ENCODE assay signal across 19 cellular contexts in the genomic region with DNA sequence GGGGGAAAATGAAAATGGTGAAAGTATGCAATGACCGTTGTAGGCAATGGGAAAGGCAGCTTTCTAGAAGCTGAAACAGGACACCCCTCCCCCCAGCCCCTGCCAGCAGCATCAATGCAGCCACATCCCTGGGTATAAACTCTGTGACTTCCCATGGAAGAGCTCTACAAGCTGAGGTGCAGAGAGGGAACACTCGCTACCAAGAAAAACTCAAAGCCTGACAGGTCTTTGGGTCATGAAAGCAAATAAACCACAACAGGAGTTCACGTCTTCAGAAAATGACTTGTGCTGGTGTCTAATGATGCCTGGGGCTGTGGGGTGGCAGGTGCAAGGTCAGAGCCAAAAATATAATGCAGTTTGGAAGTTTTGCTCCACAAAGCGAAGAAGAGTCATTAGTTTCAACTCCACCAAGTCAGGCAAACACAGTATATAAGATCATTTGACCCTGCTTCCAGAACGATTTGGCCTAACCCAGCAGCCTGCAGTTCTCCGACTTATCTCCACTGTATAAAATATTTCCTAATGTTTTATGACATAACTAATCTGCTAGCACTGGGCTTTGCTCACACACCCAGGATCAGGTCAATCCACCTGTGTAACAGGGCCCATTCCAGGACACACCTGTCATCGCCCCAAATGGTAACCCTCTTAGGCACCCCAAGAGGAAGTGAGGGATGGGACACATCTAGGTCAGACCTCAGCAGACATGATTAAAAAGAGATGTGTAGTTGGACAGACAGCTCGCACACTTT.
DNase-seq lines count a peak whose midpoint lies in the region; ATAC-seq and TF ChIP-seq lines count a peak whose summit lies in the region.
"Had no signal": no experiment of that assay in that cellular context is flagged by ENCODE, and none has a peak within 500 bp of the region (broad histone marks: within the 10 kb centered on the region; RNA-seq: fewer than 3 reads in every experiment).

No MANE protein-coding gene starts in this region.

- no peaks in the 10 kb centered on the region for H3K27me3 ChIP-seq in BLaER1
- H3K27me3 ChIP-seq in Peyer's patch = no peaks in the 10 kb centered on the region
- no peaks in the 10 kb centered on the region for H3K27me3 ChIP-seq in parathyroid adenoma (ENCODE audit: control insufficient read depth, insufficient read depth, low read length)

- no peak overlapping the region for H3K27ac Mint-ChIP-seq in WTC11
- H3K27ac Mint-ChIP-seq: T-helper 2 cell treated with Interferon-gamma antibody and Interleukin-4, amounts not matched to agents 5 μg/mL and 100 μg/mL, for 36 hours had no signal

- CTCF ChIA-PET in WTC11 (lab: Charles Lee) = interaction anchor here (2.5 kb wide), 1 partner anchor 16 kb away, joined by 5 read pairs; no protein-coding TSS in a partner anchor

- peaks cover 13% of the 10 kb centered on the region; the same call in 1 of the 2 replicates for H3K4me1 ChIP-seq in BLaER1
- peaks cover 0 to 36% (median 2%) of the 10 kb centered on the region in 4 donors for H3K4me1 ChIP-seq in Peyer's patch
- peaks cover 8% of the 10 kb centered on the region for H3K4me1 ChIP-seq in parathyroid adenoma
- H3K4me1 ChIP-seq: prostate gland, SJSA1 had no signal

- POLR2A ChIA-PET in WTC11 (lab: Charles Lee) = no interaction called here

- H3K4me3 ChIP-seq in BLaER1 = no peak overlapping the region
- H3K4me3 ChIP-seq in Peyer's patch = peak overlapping the region in 2 of 4 donors; percentile 9 to 34
- no peak overlapping the region for H3K4me3 ChIP-seq in parathyroid adenoma (ENCODE audit: low read depth, low read length)
- H3K4me3 ChIP-seq: esophagus squamous epithelium, prostate gland, SJSA1 had no signal

- H3K9ac ChIP-seq in BLaER1 (no peak overlapping the region), parathyroid adenoma (no peak overlapping the region)

- no peak for TF ChIP-seq POLR2A in Peyer's patch (IDR thresholded peaks at IDR 0.05)

- H3K4me1 Mint-ChIP-seq in WTC11 = peaks cover 46% of the 10 kb centered on the region

- H3K36me3 ChIP-seq in BLaER1 (no peaks in the 10 kb centered on the region), Peyer's patch (no peaks in the 10 kb centered on the region), parathyroid adenoma (ENCODE audit: control insufficient read depth, insufficient read depth, low read length) (no peaks in the 10 kb centered on the region)
- H3K36me3 ChIP-seq: esophagus squamous epithelium, prostate gland, SJSA1 had no signal

- peak overlapping the region; percentile 75 for H2AFZ ChIP-seq in parathyroid adenoma

- H3K4me3 Mint-ChIP-seq in WTC11 = no peak overlapping the region
- H3K4me3 Mint-ChIP-seq: T-helper 2 cell treated with Interferon-gamma antibody and Interleukin-4, amounts not matched to agents 5 μg/mL and 100 μg/mL, for 36 hours had no signal

- intact Hi-C loops in left cardiac atrium (cut with DNase I) = no loop called here

- TF ChIP-seq CTCF in Peyer's patch (IDR thresholded peaks at IDR 0.05) (no peak), parathyroid adenoma (IDR thresholded peaks at IDR 0.05) (no peak), WTC11 (IDR thresholded peaks at IDR 0.05) (no peak)

- no peaks in the 10 kb centered on the region for H3K9me3 ChIP-seq in BLaER1
- no peaks in the 10 kb centered on the region for H3K9me3 ChIP-seq in Peyer's patch
- H3K9me3 ChIP-seq in parathyroid adenoma (ENCODE audit: control insufficient read depth, low read length) = no peaks in the 10 kb centered on the region
- H3K9me3 ChIP-seq: esophagus squamous epithelium, prostate gland had no signal

- H3K27ac ChIP-seq in BLaER1 = no peak overlapping the region
- peak overlapping the region in 3 of 4 donors; percentile 11 to 91 (median 71) for H3K27ac ChIP-seq in Peyer's patch
- peak overlapping the region; percentile 53 for H3K27ac ChIP-seq in parathyroid adenoma
- H3K27ac ChIP-seq: esophagus squamous epithelium, prostate gland, SJSA1 had no signal

- no peaks in the 10 kb centered on the region for H3K9me3 Mint-ChIP-seq in WTC11
- H3K9me3 Mint-ChIP-seq: T-helper 2 cell treated with Interferon-gamma antibody and Interleukin-4, amounts not matched to agents 5 μg/mL and 100 μg/mL, for 36 hours had no signal

- H3K36me3 Mint-ChIP-seq in WTC11 = no peaks in the 10 kb centered on the region

- DNase-seq in Peyer's patch (peak in 1 of 3 donors; percentile 57), left cardiac atrium (no peak), WTC11 (ENCODE audit: low spot score) (no peak), HCEC 1CT (no peak), T1000 (lab: John Stamatoyannopoulos, UW) (no peak), NCI-H1417 (lab: John Stamatoyannopoulos, UW) (no peak)
- DNase-seq: activated CD4-positive, alpha-beta T cell treated with anti-CD3 and anti-CD28 coated beads for 48 hours; activated naive CD4-positive, alpha-beta T cell; dermis blood vessel endothelial cell; esophagus squamous epithelium; GF-D8; H7; Kasumi-1; NCI-H446 had no signal

- ATAC-seq in left cardiac atrium (peak; percentile 16 to 19), WTC11 (no peak)

- no peaks in the 10 kb centered on the region; the same call in 1 of the 2 replicates for H3K27me3 Mint-ChIP-seq in WTC11 (ENCODE audit: low read depth)

- no peaks in the 10 kb centered on the region for H3K79me2 ChIP-seq in parathyroid adenoma

- H3K4me2 ChIP-seq in BLaER1 = 0 out of 2 replicates have a peak overlapping the region, but pooled peaks have one; percentile 1
- no peak overlapping the region for H3K4me2 ChIP-seq in parathyroid adenoma (ENCODE audit: low read length)

- H4K20me1 ChIP-seq in BLaER1 = no peaks in the 10 kb centered on the region

TF ChIP-seq in WTC11, 78 proteins besides CTCF, POLR2A, EP300 and RAD21 (continues in another document):
- TF ChIP-seq CREM (CRISPR knock-in tag; IDR thresholded peaks at IDR 0.05) (no peak), NR2C2 (CRISPR knock-in tag; IDR thresholded peaks at IDR 0.05) (no peak), JUN (CRISPR knock-in tag; IDR thresholded peaks at IDR 0.05) (no peak), ZNF219 (CRISPR knock-in tag; IDR thresholded peaks at IDR 0.05; ENCODE audit: borderline replicate concordance) (no peak), MXD4 (CRISPR knock-in tag; IDR thresholded peaks at IDR 0.05; ENCODE audit: borderline replicate concordance) (no peak), ZNF317 (CRISPR knock-in tag; IDR thresholded peaks at IDR 0.05; ENCODE audit: borderline replicate concordance, low read depth) (no peak), SP1 (CRISPR knock-in tag; conservative IDR thresholded peaks at IDR 0.05) (no peak), RELA (CRISPR knock-in tag; IDR thresholded peaks at IDR 0.05; ENCODE audit: borderline replicate concordance) (no peak), FOXK1 (CRISPR knock-in tag; IDR thresholded peaks at IDR 0.05) (no peak), GABPB1 (CRISPR knock-in tag; IDR thresholded peaks at IDR 0.05) (no peak), GTF2I (CRISPR knock-in tag; conservative IDR thresholded peaks at IDR 0.05) (no peak), PRRX2 (CRISPR knock-in tag; IDR thresholded peaks at IDR 0.05) (no peak), NFE2L1 (CRISPR knock-in tag; IDR thresholded peaks at IDR 0.05) (no peak)
- TF ChIP-seq, protein P1, sequence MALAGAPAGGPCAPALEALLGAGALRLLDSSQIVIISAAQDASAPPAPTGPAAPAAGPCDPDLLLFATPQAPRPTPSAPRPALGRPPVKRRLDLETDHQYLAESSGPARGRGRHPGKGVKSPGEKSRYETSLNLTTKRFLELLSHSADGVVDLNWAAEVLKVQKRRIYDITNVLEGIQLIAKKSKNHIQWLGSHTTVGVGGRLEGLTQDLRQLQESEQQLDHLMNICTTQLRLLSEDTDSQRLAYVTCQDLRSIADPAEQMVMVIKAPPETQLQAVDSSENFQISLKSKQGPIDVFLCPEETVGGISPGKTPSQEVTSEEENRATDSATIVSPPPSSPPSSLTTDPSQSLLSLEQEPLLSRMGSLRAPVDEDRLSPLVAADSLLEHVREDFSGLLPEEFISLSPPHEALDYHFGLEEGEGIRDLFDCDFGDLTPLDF (CRISPR knock-in tag; IDR thresholded peaks at IDR 0.05) = no peak
- TF ChIP-seq, protein P2, sequence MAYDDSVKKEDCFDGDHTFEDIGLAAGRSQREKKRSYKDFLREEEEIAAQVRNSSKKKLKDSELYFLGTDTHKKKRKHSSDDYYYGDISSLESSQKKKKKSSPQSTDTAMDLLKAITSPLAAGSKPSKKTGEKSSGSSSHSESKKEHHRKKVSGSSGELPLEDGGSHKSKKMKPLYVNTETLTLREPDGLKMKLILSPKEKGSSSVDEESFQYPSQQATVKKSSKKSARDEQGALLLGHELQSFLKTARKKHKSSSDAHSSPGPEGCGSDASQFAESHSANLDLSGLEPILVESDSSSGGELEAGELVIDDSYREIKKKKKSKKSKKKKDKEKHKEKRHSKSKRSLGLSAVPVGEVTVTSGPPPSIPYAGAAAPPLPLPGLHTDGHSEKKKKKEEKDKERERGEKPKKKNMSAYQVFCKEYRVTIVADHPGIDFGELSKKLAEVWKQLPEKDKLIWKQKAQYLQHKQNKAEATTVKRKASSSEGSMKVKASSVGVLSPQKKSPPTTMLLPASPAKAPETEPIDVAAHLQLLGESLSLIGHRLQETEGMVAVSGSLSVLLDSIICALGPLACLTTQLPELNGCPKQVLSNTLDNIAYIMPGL (CRISPR knock-in tag; IDR thresholded peaks at IDR 0.05) = no peak
- TF ChIP-seq, protein P3, sequence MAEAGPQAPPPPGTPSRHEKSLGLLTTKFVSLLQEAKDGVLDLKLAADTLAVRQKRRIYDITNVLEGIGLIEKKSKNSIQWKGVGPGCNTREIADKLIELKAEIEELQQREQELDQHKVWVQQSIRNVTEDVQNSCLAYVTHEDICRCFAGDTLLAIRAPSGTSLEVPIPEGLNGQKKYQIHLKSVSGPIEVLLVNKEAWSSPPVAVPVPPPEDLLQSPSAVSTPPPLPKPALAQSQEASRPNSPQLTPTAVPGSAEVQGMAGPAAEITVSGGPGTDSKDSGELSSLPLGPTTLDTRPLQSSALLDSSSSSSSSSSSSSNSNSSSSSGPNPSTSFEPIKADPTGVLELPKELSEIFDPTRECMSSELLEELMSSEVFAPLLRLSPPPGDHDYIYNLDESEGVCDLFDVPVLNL (CRISPR knock-in tag; IDR thresholded peaks at IDR 0.05; ENCODE audit: borderline replicate concordance, low read depth) = no peak
- TF ChIP-seq, protein P4, sequence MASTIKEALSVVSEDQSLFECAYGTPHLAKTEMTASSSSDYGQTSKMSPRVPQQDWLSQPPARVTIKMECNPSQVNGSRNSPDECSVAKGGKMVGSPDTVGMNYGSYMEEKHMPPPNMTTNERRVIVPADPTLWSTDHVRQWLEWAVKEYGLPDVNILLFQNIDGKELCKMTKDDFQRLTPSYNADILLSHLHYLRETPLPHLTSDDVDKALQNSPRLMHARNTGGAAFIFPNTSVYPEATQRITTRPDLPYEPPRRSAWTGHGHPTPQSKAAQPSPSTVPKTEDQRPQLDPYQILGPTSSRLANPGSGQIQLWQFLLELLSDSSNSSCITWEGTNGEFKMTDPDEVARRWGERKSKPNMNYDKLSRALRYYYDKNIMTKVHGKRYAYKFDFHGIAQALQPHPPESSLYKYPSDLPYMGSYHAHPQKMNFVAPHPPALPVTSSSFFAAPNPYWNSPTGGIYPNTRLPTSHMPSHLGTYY (CRISPR knock-in tag; IDR thresholded peaks at IDR 0.05) = no peak
